9 cellular contexts compared by ENCODE assay signal in genomic region chr11:1391165-1392010, GRCh38. TPM values are rescaled to one million over a fixed set of nuclear protein-coding genes. Genes with fewer than 3 reads are reported as not detected.
DNase-seq lines count a peak whose midpoint lies in the region; ATAC-seq and TF ChIP-seq lines count a peak whose summit lies in the region.
"Had no signal": no experiment of that assay in that cellular context is flagged by ENCODE, and none has a peak within 500 bp of the region (broad histone marks: within the 10 kb centered on the region; RNA-seq: fewer than 3 reads in every experiment).

No MANE protein-coding gene starts in this region.

- no peak for TF ChIP-seq POLR2A in testis (IDR thresholded peaks at IDR 0.05)

- ATAC-seq in GM19452 (IDR thresholded peaks at IDR 0.05; ENCODE audit: unreplicated experiment) = no peak
- ATAC-seq in HG03460 (IDR thresholded peaks at IDR 0.05; ENCODE audit: unreplicated experiment) = no peak
- ATAC-seq in HG03342 (IDR thresholded peaks at IDR 0.05; ENCODE audit: unreplicated experiment) = no peak

- TF ChIP-seq CTCF in left ventricle myocardium inferior (IDR thresholded peaks at IDR 0.05; ENCODE audit: borderline replicate concordance) (no peak), right atrium auricular region (IDR thresholded peaks at IDR 0.05) (no peak), testis (IDR thresholded peaks at IDR 0.05) (no peak)

- peaks cover 22% of the 10 kb centered on the region for H3K4me1 ChIP-seq in left ventricle myocardium inferior
- peaks cover 0 to 13% of the 10 kb centered on the region in 2 donors for H3K4me1 ChIP-seq in right atrium auricular region
- H3K4me1 ChIP-seq in testis = peaks cover 19% of the 10 kb centered on the region

- H3K9me3 ChIP-seq in left ventricle myocardium inferior (replicated peaks) = no peaks in the 10 kb centered on the region
- H3K9me3 ChIP-seq in right atrium auricular region = no peaks in the 10 kb centered on the region
- H3K9me3 ChIP-seq in iPS-18c (ENCODE audit: control insufficient read depth, insufficient read depth, low read length) = peaks cover 2% of the 10 kb centered on the region
- no peaks in the 10 kb centered on the region for H3K9me3 ChIP-seq in testis

- WGBS in testis, 2 donors = 18 to 20% methylated on average over 28 to 30 of the region's 30 CpGs

- H3K4me3 ChIP-seq in left ventricle myocardium inferior (peak overlapping the region; percentile 49), right atrium auricular region (peak overlapping the region in 1 of 2 donors; percentile 31), iPS-18c (ENCODE audit: insufficient read depth, low read depth, low read length) (peak overlapping the region; percentile 70), testis (peak overlapping the region; percentile 42 to 67)
- H3K4me3 ChIP-seq: lung had no signal

- H3K27ac ChIP-seq in left ventricle myocardium inferior (replicated peaks) (peak overlapping the region; percentile 16), right atrium auricular region (no peak overlapping the region), testis (peak overlapping the region; percentile 41 to 52)

- intact Hi-C loops in left ventricle myocardium inferior (cut with micrococcal nuclease) = no loop called here
- intact Hi-C loops in testis (cut with DNase I; ENCODE audit: low total_unique reads) = no loop called here

- H3K36me3 ChIP-seq in left ventricle myocardium inferior = no peaks in the 10 kb centered on the region
- no peaks in the 10 kb centered on the region for H3K36me3 ChIP-seq in right atrium auricular region
- H3K36me3 ChIP-seq in testis (ENCODE audit: low read depth, missing control alignments) = no peaks in the 10 kb centered on the region

- H3K27me3 ChIP-seq in left ventricle myocardium inferior (ENCODE audit: low read depth) (peaks cover 70% of the 10 kb centered on the region), right atrium auricular region (peaks cover 7 to 8% of the 10 kb centered on the region in 2 donors), testis (no peaks in the 10 kb centered on the region)

- DNase-seq in left ventricle myocardium inferior (no peak), right atrium auricular region (ENCODE audit: low spot score) (no peak), SK-N-DZ (ENCODE audit: low spot score) (peak; percentile 65), testis (peak; percentile 69)

RNA-seq across cellular contexts. Expression of gene BRSK2, which starts 1.7 kb away (rescaled TPM):
- total RNA-seq in left ventricle myocardium inferior (0.52 TPM), right atrium auricular region (under 1 TPM; 0.19 to 0.51 TPM), testis (10 to 100 TPM; 49.1 to 52.3 TPM)
- 37.3 and 46.3 TPM in 2 replicates for polyA plus RNA-seq in SK-N-DZ (2014; cell fraction: cytosol; rRNA removed)
- polyA plus RNA-seq in SK-N-DZ (2014; cell fraction: nucleus; rRNA removed) = 66.2 and 73.1 TPM in 2 replicates
- polyA plus RNA-seq in testis (ENCODE audit: insufficient read depth, low read depth, low replicate concordance) = 24.7 TPM

Comparison
In these comparisons a context has a peak if more than half of its experiments do, and no peak if none do; other contexts are left out.
1. H3K27ac ChIP-seq: peak in left ventricle myocardium inferior (single experiment) and testis (2 of 2); none in right atrium auricular region (0 of 2).
2. DNase-seq: peak in SK-N-DZ (single experiment) and testis (single experiment); none in left ventricle myocardium inferior (single experiment) and right atrium auricular region (single experiment).
3. RNA of gene BRSK2, which starts 1.7 kb away (total RNA-seq): 49.1 to 52.3 TPM in testis; 0.52 TPM in left ventricle myocardium inferior (single experiment) and 0.19 to 0.51 TPM in right atrium auricular region; every median in the first group is over 10 times any median in the second.